ENCODE assay signal across 16 cellular contexts in the genomic region with DNA sequence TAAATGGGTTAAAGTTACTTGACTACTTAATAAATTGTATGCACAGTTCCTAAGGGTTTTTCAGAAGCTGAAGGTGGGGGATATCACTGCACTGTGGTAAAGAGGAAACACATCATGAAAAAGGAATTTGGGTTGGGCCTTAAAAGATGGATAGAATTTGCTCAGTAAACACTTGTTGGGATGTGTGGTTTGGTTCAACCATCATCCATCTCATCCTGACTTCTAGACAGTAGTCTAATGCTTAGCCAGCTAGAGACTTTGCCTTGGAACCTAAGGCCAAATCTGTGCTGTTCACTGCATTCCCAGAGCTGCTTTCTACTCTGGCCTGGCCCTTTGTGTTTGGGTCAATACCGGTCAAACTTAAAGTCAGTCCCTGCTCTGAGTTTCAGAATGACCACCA. TPM values are rescaled to one million over a fixed set of nuclear protein-coding genes. Genes with fewer than 3 reads are reported as not detected.
DNase-seq lines count a peak whose midpoint lies in the region; ATAC-seq and TF ChIP-seq lines count a peak whose summit lies in the region.
"Had no signal": no experiment of that assay in that cellular context is flagged by ENCODE, and none has a peak within 500 bp of the region (broad histone marks: within the 10 kb centered on the region; RNA-seq: fewer than 3 reads in every experiment).

No MANE protein-coding gene starts in this region.

- no peak for ATAC-seq in effector memory CD8-positive, alpha-beta T cell (replicated peaks)
- ATAC-seq in naive thymus-derived CD8-positive, alpha-beta T cell, result no peak
- ATAC-seq in HG02981 (IDR thresholded peaks at IDR 0.05; ENCODE audit: unreplicated experiment), result no peak
- ATAC-seq: body of pancreas had no signal

- H3K4me1 ChIP-seq in CD4-positive, alpha-beta memory T cell (ENCODE audit: insufficient read depth, low read length), result no peaks in the 10 kb centered on the region
- no peaks in the 10 kb centered on the region for H3K4me1 ChIP-seq in OCI-LY7 (ENCODE audit: insufficient read depth, low read length, poor library complexity, severe bottlenecking)
- H3K4me1 ChIP-seq: body of pancreas, sigmoid colon had no signal

- peak overlapping the region in 6 of 7 donors; percentile 50 to 82 (median 61) for H3K27ac Mint-ChIP-seq in CD4-positive, alpha-beta memory T cell
- peak overlapping the region; percentile 85 to 87 for H3K27ac Mint-ChIP-seq in effector memory CD8-positive, alpha-beta T cell
- H3K27ac Mint-ChIP-seq in naive thymus-derived CD8-positive, alpha-beta T cell, result peak overlapping the region in 9 of 10 donors; percentile 28 to 88 (median 77)

- no peaks in the 10 kb centered on the region for H3K9me3 Mint-ChIP-seq in CD4-positive, alpha-beta memory T cell
- H3K9me3 Mint-ChIP-seq in effector memory CD8-positive, alpha-beta T cell, result no peaks in the 10 kb centered on the region
- no peaks in the 10 kb centered on the region for H3K9me3 Mint-ChIP-seq in naive thymus-derived CD8-positive, alpha-beta T cell

- no peaks in the 10 kb centered on the region for H3K27me3 Mint-ChIP-seq in CD4-positive, alpha-beta memory T cell
- H3K27me3 Mint-ChIP-seq in effector memory CD8-positive, alpha-beta T cell, result no peaks in the 10 kb centered on the region
- H3K27me3 Mint-ChIP-seq in naive thymus-derived CD8-positive, alpha-beta T cell, result no peaks in the 10 kb centered on the region

- H4K20me1 ChIP-seq in OCI-LY7 (ENCODE audit: insufficient read depth, low read length), result no peaks in the 10 kb centered on the region

- peaks cover 45 to 74% of the 10 kb centered on the region in 2 donors for H3K36me3 Mint-ChIP-seq in CD4-positive, alpha-beta memory T cell
- peaks cover 54% of the 10 kb centered on the region for H3K36me3 Mint-ChIP-seq in effector memory CD8-positive, alpha-beta T cell (ENCODE audit: insufficient read depth)
- peaks cover 1 to 92% (median 8%) of the 10 kb centered on the region in 3 donors for H3K36me3 Mint-ChIP-seq in naive thymus-derived CD8-positive, alpha-beta T cell

- CTCF ChIA-PET in CD4-positive, alpha-beta memory T cell (lab: Charles Lee; ENCODE audit: partially characterized antibody), result interaction anchor here (0.6 to 6.7 kb wide), 8 partner anchors 10 to 316 kb away, joined by 3 to 48 read pairs (median 4); no protein-coding TSS in a partner anchor
- CTCF ChIA-PET in OCI-LY7 (lab: Charles Lee; ENCODE audit: unreplicated experiment), result no interaction called here

- no peak overlapping the region for H3K4me3 ChIP-seq in CD4-positive, alpha-beta memory T cell (ENCODE audit: low read length in 2 of 2)
- no peak overlapping the region for H3K4me3 ChIP-seq in OCI-LY7 (ENCODE audit: low read depth, low read length, poor library complexity, severe bottlenecking)
- H3K4me3 ChIP-seq: body of pancreas, sigmoid colon had no signal

- peaks cover 42% of the 10 kb centered on the region for H3K36me3 ChIP-seq in CD4-positive, alpha-beta memory T cell (ENCODE audit: insufficient read depth, low read length)
- H3K36me3 ChIP-seq in OCI-LY7 (ENCODE audit: insufficient read depth, low read length), result peaks cover 20% of the 10 kb centered on the region
- H3K36me3 ChIP-seq: sigmoid colon had no signal

- H3K79me2 ChIP-seq in OCI-LY7 (ENCODE audit: insufficient read depth, low read depth, low read length), result no peaks in the 10 kb centered on the region

- no peak overlapping the region for H2AFZ ChIP-seq in OCI-LY7 (ENCODE audit: low read length)

- TF ChIP-seq CTCF in OCI-LY7 (conservative IDR thresholded peaks at IDR 0.05; ENCODE audit: low read length), result no peak

- no peak for DNase-seq in CD4-positive, alpha-beta memory T cell
- DNase-seq in HT1080 (ENCODE audit: low read depth), result peak; percentile 92
- DNase-seq in effector memory CD8-positive, alpha-beta T cell, result no peak
- no peak for DNase-seq in naive thymus-derived CD8-positive, alpha-beta T cell
- DNase-seq in OCI-M2 (lab: John Stamatoyannopoulos, UW; ENCODE audit: unreplicated experiment), result no peak
- DNase-seq in OCI-LY7 (ENCODE audit: low spot score), result no peak
- no peak for DNase-seq in NCI-H1930 (lab: John Stamatoyannopoulos, UW)
- DNase-seq: body of pancreas; erythroblast; NCI-H2107; occipital lobe; sigmoid colon; stimulated activated CD4-positive, alpha-beta T cell treated with anti-CD3 and anti-CD28 coated beads, Interleukin-2, amount 100 ng/mL, for 48 hours had no signal

- intact Hi-C loops in CD4-positive, alpha-beta memory T cell (cut with micrococcal nuclease), result no loop called here
- intact Hi-C loops in OCI-LY7 (cut with micrococcal nuclease; ENCODE audit: unreplicated experiment), result no loop called here

- H3K9me3 ChIP-seq in CD4-positive, alpha-beta memory T cell (ENCODE audit: control insufficient read depth in 1 of 2, low read length in 2 of 2), result no peaks in the 10 kb centered on the region
- H3K9me3 ChIP-seq in OCI-LY7 (ENCODE audit: low read length), result no peaks in the 10 kb centered on the region
- H3K9me3 ChIP-seq: body of pancreas, sigmoid colon had no signal

- no peak overlapping the region for H3K4me2 ChIP-seq in OCI-LY7 (ENCODE audit: low read length)

- POLR2A ChIA-PET in CD4-positive, alpha-beta memory T cell (lab: Charles Lee; ENCODE audit: partially characterized antibody), result interaction anchor here (1.2 to 4.8 kb wide), 2 partner anchors 11 to 29 kb away, joined by 3 to 33 read pairs; a partner anchor contains a TSS
- POLR2A ChIA-PET in naive thymus-derived CD8-positive, alpha-beta T cell (lab: Charles Lee), result interaction anchor here (0.5 kb wide), 1 partner anchor 238 kb away, joined by 3 read pairs; no protein-coding TSS in a partner anchor
- POLR2A ChIA-PET in OCI-LY7 (lab: Charles Lee), result no interaction called here

- BruUV-seq in OCI-LY7 (replicated peaks; lab: Mats Ljungman, UMichigan), result no TSS peak

- no peak overlapping the region for H3K4me3 Mint-ChIP-seq in CD4-positive, alpha-beta memory T cell
- no peak overlapping the region for H3K4me3 Mint-ChIP-seq in effector memory CD8-positive, alpha-beta T cell
- H3K4me3 Mint-ChIP-seq in naive thymus-derived CD8-positive, alpha-beta T cell, result no peak overlapping the region

- H3K27ac ChIP-seq in CD4-positive, alpha-beta memory T cell (ENCODE audit: low read depth, low read length), result no peak overlapping the region
- H3K27ac ChIP-seq in OCI-LY7 (ENCODE audit: low read depth, low read length, poor library complexity, severe bottlenecking), result no peak overlapping the region
- H3K27ac ChIP-seq: body of pancreas, sigmoid colon had no signal

- no peaks in the 10 kb centered on the region for H3K9me2 ChIP-seq in OCI-LY7 (ENCODE audit: insufficient read depth, low read length)

- no peaks in the 10 kb centered on the region for H3K27me3 ChIP-seq in CD4-positive, alpha-beta memory T cell (ENCODE audit: insufficient read depth, low read length)
- H3K27me3 ChIP-seq: body of pancreas, sigmoid colon had no signal

- peaks cover 4 to 11% (median 9%) of the 10 kb centered on the region in 4 donors for H3K4me1 Mint-ChIP-seq in CD4-positive, alpha-beta memory T cell
- peaks cover 16% of the 10 kb centered on the region in 2 donors for H3K4me1 Mint-ChIP-seq in effector memory CD8-positive, alpha-beta T cell (ENCODE audit: low read depth in 2 of 2)
- H3K4me1 Mint-ChIP-seq in naive thymus-derived CD8-positive, alpha-beta T cell, result peaks cover 5 to 24% (median 22%) of the 10 kb centered on the region in 4 donors

RNA-seq across cellular contexts. Expression of a gene that starts 30.6 kb away (rescaled TPM):
- total RNA-seq in CD4-positive, alpha-beta memory T cell, result 100 to 1,000 TPM; 131 to 136 TPM
- polyA plus RNA-seq in CD4-positive, alpha-beta memory T cell, result 100 to 1,000 TPM; 163 to 211 TPM
- total RNA-seq in HT1080 (2014; rRNA removed; shearing (Covaris generic)), result not detected in 2 replicates
- polyA plus RNA-seq in HT1080 (2015; cell fraction: cytosol; rRNA removed), result 0.07 and 0.28 TPM in 2 replicates
- polyA plus RNA-seq in HT1080 (2015; cell fraction: nucleus; rRNA removed), result not detected in 2 replicates
- total RNA-seq in naive thymus-derived CD8-positive, alpha-beta T cell, result 100 to 1,000 TPM; 150 to 156 TPM
- polyA plus RNA-seq in naive thymus-derived CD8-positive, alpha-beta T cell, result 100 to 1,000 TPM; 167 to 223 (median 189) TPM
- total RNA-seq in OCI-LY7 (2014; rRNA removed; shearing (Covaris generic)), result 23.7 and 28.4 TPM in 2 replicates
- total RNA-seq in OCI-LY7 (2022), result 40.2 and 42.8 TPM in 2 replicates
- total RNA-seq: glomerular endothelial cell, occipital lobe had no signal
- polyA plus RNA-seq: BJ had no signal

RNA-seq across cellular contexts. Expression of a gene that starts 36.1 kb away (rescaled TPM):
- total RNA-seq in CD4-positive, alpha-beta memory T cell, result not detected
- under 1 TPM; 0.93 to 0.95 TPM for polyA plus RNA-seq in CD4-positive, alpha-beta memory T cell
- total RNA-seq in HT1080 (2014; rRNA removed; shearing (Covaris generic)), result not detected in 2 replicates
- polyA plus RNA-seq in HT1080 (2015; cell fraction: cytosol; rRNA removed), result not detected in 2 replicates
- polyA plus RNA-seq in HT1080 (2015; cell fraction: nucleus; rRNA removed), result not detected in 2 replicates
- under 1 TPM; 0.62 to 0.66 TPM for total RNA-seq in naive thymus-derived CD8-positive, alpha-beta T cell
- polyA plus RNA-seq in naive thymus-derived CD8-positive, alpha-beta T cell, result 10 to 100 TPM; 11.7 to 82.2 (median 16.1) TPM
- total RNA-seq in OCI-LY7 (2014; rRNA removed; shearing (Covaris generic)), result not detected in 2 replicates
- not detected in 2 replicates for total RNA-seq in OCI-LY7 (2022)
- total RNA-seq: glomerular endothelial cell, occipital lobe had no signal
- polyA plus RNA-seq: BJ had no signal

RNA-seq across cellular contexts. Expression of a gene that starts 58.4 kb away (rescaled TPM):
- total RNA-seq in CD4-positive, alpha-beta memory T cell, result not detected
- not detected for polyA plus RNA-seq in CD4-positive, alpha-beta memory T cell
- total RNA-seq in HT1080 (2014; rRNA removed; shearing (Covaris generic)), result not detected in 2 replicates
- polyA plus RNA-seq in HT1080 (2015; cell fraction: cytosol; rRNA removed), result not detected in 2 replicates
- not detected in 2 replicates for polyA plus RNA-seq in HT1080 (2015; cell fraction: nucleus; rRNA removed)
- not detected for total RNA-seq in naive thymus-derived CD8-positive, alpha-beta T cell
- not detected for polyA plus RNA-seq in naive thymus-derived CD8-positive, alpha-beta T cell
- total RNA-seq in OCI-LY7 (2014; rRNA removed; shearing (Covaris generic)), result not detected in 2 replicates
- not detected in 2 replicates for total RNA-seq in OCI-LY7 (2022)
- total RNA-seq: glomerular endothelial cell had no signal
- polyA plus RNA-seq: BJ had no signal

Comparison
In these comparisons a context has a peak if more than half of its experiments do, and no peak if none do; other contexts are left out.
1. RNA of a gene that starts 30.6 kb away (total RNA-seq): 150 to 156 TPM in naive thymus-derived CD8-positive, alpha-beta T cell, 131 to 136 TPM in CD4-positive, alpha-beta memory T cell and 23.7 to 42.8 TPM in OCI-LY7; not detected in HT1080; every median in the first group is over 10 times any median in the second.
2. Peak in every context shown above with its lines, with median percentiles within 50 percentile points of each other: H3K27ac Mint-ChIP-seq.